ENCODE assay signal across 21 cellular contexts in the genomic region with DNA sequence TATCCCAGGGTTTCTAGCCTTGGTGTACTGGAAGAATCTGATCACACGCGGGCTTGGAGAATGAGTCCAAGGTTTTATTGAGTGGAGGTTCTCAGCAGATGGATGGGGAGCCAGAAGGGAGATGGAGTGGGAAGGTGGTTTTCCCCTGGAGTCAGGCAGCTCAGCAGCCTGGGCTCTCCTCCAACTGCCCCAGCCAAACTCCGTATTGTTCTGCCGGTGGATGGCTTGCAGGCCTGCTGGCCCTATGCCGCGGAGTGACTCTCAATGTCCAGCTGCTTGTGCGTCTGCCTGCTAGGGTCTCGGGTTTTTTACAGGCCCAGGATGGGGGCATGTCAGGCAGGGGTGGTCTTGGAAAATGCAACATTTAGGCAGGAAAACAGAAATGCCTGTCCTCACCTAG.
"Had no signal": no experiment of that assay in that cellular context is flagged by ENCODE, and none has a peak within 500 bp of the region (broad histone marks: within the 10 kb centered on the region; RNA-seq: fewer than 3 reads in every experiment).

No MANE protein-coding gene starts in this region.

- H3K27me3 Mint-ChIP-seq: stimulated activated naive B cell treated with anti-CD40 and anti-IgM and Interleukin-4, amounts not matched to agents 10 μg/mL and 1 μg/mL and 100 μg/mL, for 72 hours had no signal

- H3K4me3 Mint-ChIP-seq: natural killer cell; nephron progenitor cell; neural progenitor cell; stimulated activated naive B cell treated with anti-CD40 and anti-IgM and Interleukin-4, amounts not matched to agents 10 μg/mL and 1 μg/mL and 100 μg/mL, for 72 hours had no signal

- H3K27ac Mint-ChIP-seq: natural killer cell; nephron progenitor cell; neural progenitor cell; stimulated activated naive B cell treated with anti-CD40 and anti-IgM and Interleukin-4, amounts not matched to agents 10 μg/mL and 1 μg/mL and 100 μg/mL, for 72 hours had no signal

- H3K36me3 Mint-ChIP-seq: natural killer cell had no signal

- DNase-seq: kidney glomerular epithelial cell; left colon; mesenchymal stem cell; natural killer cell; nephron progenitor cell; occipital lobe; retina; right cardiac atrium; stimulated activated CD4-positive, alpha-beta T cell treated with anti-CD3 and anti-CD28 coated beads, Interleukin-12 subunit alpha, Interleukin-12 subunit beta, amount 100 ng/mL, for 4 hours; stimulated activated CD4-positive, alpha-beta T cell treated with anti-CD3 and anti-CD28 coated beads, Interleukin-15, amount 100 ng/mL, for 24 hours; stimulated activated CD4-positive, alpha-beta T cell treated with anti-CD3 and anti-CD28 coated beads, Interleukin-2, amount 100 ng/mL, for 24 hours; stimulated activated CD4-positive, alpha-beta T cell treated with anti-CD3 and anti-CD28 coated beads, Interleukin-4, amount 100 ng/mL, for 1 hour; stimulated activated naive B cell treated with anti-CD40 and anti-IgM and Interleukin-4, amounts not matched to agents 10 μg/mL and 1 μg/mL and 100 μg/mL, for 72 hours; stimulated activated naive CD8-positive, alpha-beta T cell treated with anti-CD3 and anti-CD28 coated beads, Interleukin-15, Interleukin-2, amounts not matched to agents 100 U/mL and 50 U/mL, for 24 hours; stomach; testis; thyroid gland; transverse colon had no signal

- ATAC-seq: left colon; left lung; natural killer cell; right cardiac atrium; sciatic nerve; stimulated activated naive B cell treated with anti-CD40 and anti-IgM and Interleukin-4, amounts not matched to agents 10 μg/mL and 1 μg/mL and 100 μg/mL, for 72 hours; stimulated activated naive CD8-positive, alpha-beta T cell treated with anti-CD3 and anti-CD28 coated beads, Interleukin-15, Interleukin-2, amounts not matched to agents 100 U/mL and 50 U/mL, for 24 hours had no signal

- H3K4me1 Mint-ChIP-seq: natural killer cell; nephron progenitor cell; neural progenitor cell; stimulated activated naive B cell treated with anti-CD40 and anti-IgM and Interleukin-4, amounts not matched to agents 10 μg/mL and 1 μg/mL and 100 μg/mL, for 72 hours had no signal
